In the genomic region with DNA sequence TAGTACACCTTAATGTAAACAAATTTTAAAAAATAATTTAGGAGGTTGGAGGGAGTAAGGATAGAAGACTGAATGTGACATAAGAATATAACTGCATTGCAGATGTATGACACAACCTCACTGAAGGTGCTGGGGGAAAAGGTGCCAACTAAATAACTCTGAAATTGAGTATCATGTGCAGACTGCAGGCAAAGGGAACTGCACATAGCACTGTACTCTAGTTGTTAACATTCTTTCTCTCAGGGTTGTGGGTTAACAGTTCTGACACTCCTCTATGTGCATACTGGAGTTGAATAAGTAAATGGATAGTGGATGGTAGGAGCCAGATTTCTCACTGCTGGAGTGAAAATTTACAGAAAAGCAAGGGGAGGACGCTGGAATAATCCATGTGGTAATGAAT, we compare ENCODE assay signal across 34 cellular contexts.
"Had no signal": no experiment of that assay in that cellular context is flagged by ENCODE, and none has a peak within 500 bp of the region (broad histone marks: within the 10 kb centered on the region; RNA-seq: fewer than 3 reads in every experiment).

No MANE protein-coding gene starts in this region.

- H3K36me3 ChIP-seq: MG63 had no signal

- DNase-seq: Karpas-422, Kasumi-1, MG63, MM.1S, MV-4-11, NCI-H1048, NCI-H1092, NCI-H1092 treated with DMSO at 0.1 percent for 48 hours, NCI-H1105, NCI-H1105 treated with DMSO at 0.1 percent for 48 hours, NCI-H1417, NCI-H1417 treated with DMSO at 0.1 percent for 48 hours, NCI-H1436, NCI-H1436 treated with DMSO at 0.1 percent for 48 hours, NCI-H146, NCI-H1694, NCI-H1694 treated with DMSO at 0.1 percent for 48 hours, NCI-H187, NCI-H187 treated with DMSO at 0.1 percent for 48 hours, NCI-H1930, NCI-H2029, NCI-H2029 treated with DMSO at 0.1 percent for 48 hours, NCI-H2081, NCI-H2081 treated with DMSO at 0.1 percent for 48 hours, NCI-H2107, NCI-H2171, NCI-H2171 treated with DMSO at 0.1 percent for 48 hours, NCI-H2227 treated with DMSO at 0.1 percent for 48 hours, NCI-H226, NCI-H345, NCI-H446, NCI-H446 treated with DMSO at 0.1 percent for 48 hours, NCI-H510A, NCI-H510A treated with DMSO at 0.1 percent for 48 hours had no signal

- H3K27me3 ChIP-seq: MG63 had no signal

- H3K9me3 ChIP-seq: MG63 had no signal

- H3K4me3 ChIP-seq: MG63 had no signal
